Comparison of ENCODE assay signal across 8 cellular contexts in genomic region chr19:1259206-1259872, GRCh38. TPM values are rescaled to one million over a fixed set of nuclear protein-coding genes. Genes with fewer than 3 reads are reported as not detected.
DNase-seq lines count a peak whose midpoint lies in the region; ATAC-seq and TF ChIP-seq lines count a peak whose summit lies in the region.

No MANE protein-coding gene starts in this region.

- H3K27me3 ChIP-seq in SJSA1 (replicated peaks) (no peaks in the 10 kb centered on the region), iPS-15b (ENCODE audit: control insufficient read depth, insufficient read depth, low read length) (no peaks in the 10 kb centered on the region), spleen (replicated peaks in 1 of 7) (no peaks in the 10 kb centered on the region)

- DNase-seq in GM10266 (ENCODE audit: extremely low spot score), result peak; percentile 82
- peak; percentile 83 to 84 for DNase-seq in SJSA1 (ENCODE audit: low read depth in 1 of 2, low spot score in 2 of 2)
- peak; percentile 98 for DNase-seq in spleen
- no peak for DNase-seq in mucosa of gallbladder (ENCODE audit: low spot score)
- DNase-seq in GDM1 (lab: John Stamatoyannopoulos, UW), result no peak

- TF ChIP-seq CTCF in GM10266 (IDR thresholded peaks at IDR 0.05; ENCODE audit: control insufficient read depth, insufficient read depth, low read depth, missing control alignments) (no peak), spleen (IDR thresholded peaks at IDR 0.05 in 8 of 11, conservative IDR thresholded peaks at IDR 0.05 in 3 of 11) (peak in 3 of 11 experiments; percentile 6 to 21 (median 9))

- no peak overlapping the region for H3K4me3 ChIP-seq in SJSA1
- peak overlapping the region; percentile 32 for H3K4me3 ChIP-seq in iPS-15b (ENCODE audit: low read depth, low read length)
- H3K4me3 ChIP-seq in spleen, result peak overlapping the region; percentile 25 to 80 (median 64)

- peak; percentile 28 for ATAC-seq in HG02973 (IDR thresholded peaks at IDR 0.05; ENCODE audit: unreplicated experiment)

- H3K36me3 ChIP-seq in SJSA1 (peaks cover 51% of the 10 kb centered on the region), iPS-15b (ENCODE audit: control insufficient read depth, insufficient read depth, low read length) (peaks cover 35% of the 10 kb centered on the region), spleen (peaks cover 8 to 47% (median 38%) of the 10 kb centered on the region in 6 donors)

- no peak overlapping the region for H3K9ac ChIP-seq in iPS-15b (ENCODE audit: low read depth, low read length)

- H3K4me1 ChIP-seq in SJSA1 (replicated peaks), result peaks cover 78% of the 10 kb centered on the region
- H3K4me1 ChIP-seq in iPS-15b (ENCODE audit: control insufficient read depth, insufficient read depth, low read length), result peaks cover 8% of the 10 kb centered on the region
- peaks cover 79 to 100% (median 98%) of the 10 kb centered on the region in 6 donors for H3K4me1 ChIP-seq in spleen

- intact Hi-C loops in spleen (cut with DNase I; ENCODE audit: low total_unique reads), result no loop called here

- peak; percentile 43 to 90 (median 48) for TF ChIP-seq POLR2A in spleen (IDR thresholded peaks at IDR 0.05)

- no peaks in the 10 kb centered on the region for H3K9me3 ChIP-seq in SJSA1 (replicated peaks)
- no peaks in the 10 kb centered on the region for H3K9me3 ChIP-seq in iPS-15b (ENCODE audit: control insufficient read depth, insufficient read depth, low read length)
- H3K9me3 ChIP-seq in spleen, result no peaks in the 10 kb centered on the region

- H3K27ac ChIP-seq in SJSA1, result peak overlapping the region; percentile 80
- peak overlapping the region; percentile 91 for H3K27ac ChIP-seq in adipose tissue (ENCODE audit: low read depth, low read length)
- H3K27ac ChIP-seq in spleen, result peak overlapping the region; percentile 93 to 100 (median 99)

- 9 to 13% (median 10%) methylated on average over 14 to 17 of the region's 17 CpGs for WGBS in adipose tissue, 3 donors
- 3 to 7% (median 5%) methylated on average over 10 to 17 of the region's 17 CpGs for WGBS in spleen, 5 donors

RNA-seq across cellular contexts. Expression of gene CIRBP, which starts 9.8 kb away (rescaled TPM):
- 314 and 318 TPM in 2 replicates for total RNA-seq in SJSA1 (2014; rRNA removed; shearing (Covaris generic))
- polyA plus RNA-seq in adipose tissue (100 to 1,000 TPM; 346 to 568 (median 388) TPM), spleen (100 to 1,000 TPM; 406 to 894 (median 843) TPM)
- total RNA-seq in spleen (100 to 1,000 TPM; 333 to 672 (median 514) TPM), mucosa of gallbladder (382 TPM)

RNA-seq across cellular contexts. Expression of gene MIDN, which starts 11.0 kb away (rescaled TPM):
- total RNA-seq in SJSA1 (2014; rRNA removed; shearing (Covaris generic)), result 3.7 and 7.2 TPM in 2 replicates
- polyA plus RNA-seq in adipose tissue (10 to 100 TPM; 22.8 to 95.5 (median 75.0) TPM), spleen (10 to 100 TPM; 16.5 to 48.9 (median 19.1) TPM)
- total RNA-seq in spleen (100 to 1,000 TPM in 4 of 7 donors, 10 to 100 TPM in 3; 42.1 to 223 (median 138) TPM), mucosa of gallbladder (127 TPM)

RNA-seq across cellular contexts. Expression of gene FAM174C, which starts 16.0 kb away (rescaled TPM):
- total RNA-seq in SJSA1 (2014; rRNA removed; shearing (Covaris generic)), result 32.2 and 40.6 TPM in 2 replicates
- polyA plus RNA-seq in adipose tissue, result 10 to 100 TPM; 44.9 to 75.8 (median 55.0) TPM
- total RNA-seq in spleen, result 10 to 100 TPM; 35.8 to 69.6 (median 43.9) TPM
- 100 to 1,000 TPM in 1 of 3 donors, 10 to 100 TPM in 2; 82.9 to 134 (median 88.6) TPM for polyA plus RNA-seq in spleen
- 57.6 TPM for total RNA-seq in mucosa of gallbladder

RNA-seq across cellular contexts. Expression of gene ATP5F1D, which starts 17.8 kb away (rescaled TPM):
- 42.4 and 68.8 TPM in 2 replicates for total RNA-seq in SJSA1 (2014; rRNA removed; shearing (Covaris generic))
- polyA plus RNA-seq in adipose tissue, result 100 to 1,000 TPM; 217 to 303 (median 219) TPM
- 100 to 1,000 TPM in 4 of 7 donors, 10 to 100 TPM in 3; 49.1 to 131 (median 102) TPM for total RNA-seq in spleen
- 100 to 1,000 TPM; 164 to 166 (median 165) TPM for polyA plus RNA-seq in spleen
- total RNA-seq in mucosa of gallbladder, result 213 TPM

RNA-seq across cellular contexts. Expression of gene CBARP, which starts 21.5 kb away (rescaled TPM):
- total RNA-seq in SJSA1 (2014; rRNA removed; shearing (Covaris generic)), result 0.50 and 1.6 TPM in 2 replicates
- polyA plus RNA-seq in adipose tissue, result 1 to 10 TPM in 2 of 3 donors, under 1 TPM in 1; 0.20 to 4.3 (median 2.0) TPM
- 1 to 10 TPM in 1 of 7 donors, under 1 TPM in 5, not detected in 1; 0.12 to 1.2 (median 0.41) TPM for total RNA-seq in spleen
- polyA plus RNA-seq in spleen, result under 1 TPM in 2 of 3 donors, not detected in 1; 0.05 to 0.48 TPM
- 1.1 TPM for total RNA-seq in mucosa of gallbladder

Comparison
In these comparisons a context has a peak if more than half of its experiments do, and no peak if none do; other contexts are left out.
1. DNase-seq: peak in GM10266 (single experiment), SJSA1 (2 of 2) and spleen (single experiment); none in mucosa of gallbladder (single experiment) and GDM1 (single experiment).
2. Peak in every context shown above with its lines, with median percentiles within 50 percentile points of each other: H3K27ac ChIP-seq.